Comparison of ENCODE assay signal across 23 cellular contexts in genomic region chr13:28483313-28483931, GRCh38. TPM values are rescaled to one million over a fixed set of nuclear protein-coding genes. Genes with fewer than 3 reads are reported as not detected.
A peak's percentile ranks its signal among the peaks of the same experiment; 100 is the strongest.
DNase-seq lines count a peak whose midpoint lies in the region; ATAC-seq, FAIRE-seq and TF ChIP-seq lines count a peak whose summit lies in the region.
"Had no signal": no experiment of that assay in that cellular context is flagged by ENCODE, and none has a peak within 500 bp of the region (broad histone marks: within the 10 kb centered on the region; RNA-seq: fewer than 3 reads in every experiment).

No MANE protein-coding gene starts in this region.

- H2AFZ ChIP-seq in K562 (ENCODE audit: low read depth, low read length) (peak overlapping the region; percentile 68), hepatocyte (no peak overlapping the region)
- H2AFZ ChIP-seq: PC-9 had no signal

- TF ChIP-seq EP300 in K562 (IDR thresholded peaks at IDR 0.05; ENCODE audit: low read length) = no peak

- H3K27me3 ChIP-seq in HUES64 (ENCODE audit: insufficient read depth, low read length) = no peaks in the 10 kb centered on the region
- no peaks in the 10 kb centered on the region for H3K27me3 ChIP-seq in K562 (ENCODE audit: control insufficient read depth in 2 of 2, insufficient read depth in 2 of 2, low read length in 2 of 2)
- H3K27me3 ChIP-seq in hepatocyte = no peaks in the 10 kb centered on the region
- H3K27me3 ChIP-seq: BLaER1 had no signal

- peak in 1 of 2 experiments; percentile 39; a peak in 2 of 4 replicates for TF ChIP-seq RAD21 in K562 (CRISPR knock-in tag; conservative IDR thresholded peaks at IDR 0.05 in 1 of 2, IDR thresholded peaks at IDR 0.05 in 1 of 2)

- no peak for TF ChIP-seq POLR2A in K562 (conservative IDR thresholded peaks at IDR 0.05)
- TF ChIP-seq POLR2A in lower leg skin (IDR thresholded peaks at IDR 0.05) = no peak

- H3K4me2 ChIP-seq in K562 (ENCODE audit: insufficient read depth, low read length) (no peak overlapping the region), hepatocyte (no peak overlapping the region)
- H3K4me2 ChIP-seq: BLaER1, PC-9 had no signal

- TF ChIP-seq CTCF in C4-2B (conservative IDR thresholded peaks at IDR 0.05) = peak; percentile 27
- TF ChIP-seq CTCF in K562 (IDR thresholded peaks at IDR 0.05 in 2 of 3, conservative IDR thresholded peaks at IDR 0.05 in 1 of 3; ENCODE audit: insufficient read depth in 2 of 3, low read depth in 1 of 3, low read length in 3 of 3) = peak in 1 of 3 experiments; percentile 23; a peak in 1 of 6 replicates
- TF ChIP-seq CTCF in hepatocyte (IDR thresholded peaks at IDR 0.05; ENCODE audit: poor library complexity) = peak; percentile 23
- TF ChIP-seq CTCF in lower leg skin (IDR thresholded peaks at IDR 0.05) = no peak
- TF ChIP-seq CTCF in kidney (IDR thresholded peaks at IDR 0.05; ENCODE audit: borderline replicate concordance, extremely low read depth, insufficient read depth) = no peak

- intact Hi-C loops in K562 (cut with micrococcal nuclease) (loop anchor here (10.0 kb wide), 1 partner anchor 159 kb away; no protein-coding TSS in a partner anchor), lower leg skin (cut with DNase I; ENCODE audit: low total_unique reads) (no loop called here), kidney (cut with DNase I) (no loop called here)

- CTCF ChIA-PET in K562 (lab: Yijun Ruan, JAX; ENCODE audit: low intra/inter-chr PET ratio) = no interaction called here

- H3K9me1 ChIP-seq in K562 (ENCODE audit: control insufficient read depth, insufficient read depth, low read length) = no peaks in the 10 kb centered on the region

- H3K9me3 ChIP-seq in HUES64 (ENCODE audit: insufficient read depth, low read depth, low read length) = no peaks in the 10 kb centered on the region
- H3K9me3 ChIP-seq in K562 (replicated peaks; ENCODE audit: control insufficient read depth, insufficient read depth, low read depth, low read length) = no peaks in the 10 kb centered on the region
- no peaks in the 10 kb centered on the region for H3K9me3 ChIP-seq in hepatocyte (ENCODE audit: low read depth)
- H3K9me3 ChIP-seq in kidney (ENCODE audit: control insufficient read depth in 1 of 2, low read length in 2 of 2) = no peaks in the 10 kb centered on the region
- H3K9me3 ChIP-seq: SJCRH30 had no signal

- no peaks in the 10 kb centered on the region for H3K9me2 ChIP-seq in hepatocyte (replicated peaks; ENCODE audit: insufficient read depth)

- in situ Hi-C loops in K562 (cut with MboI) = no loop called here

- H4K20me1 ChIP-seq in K562 (replicated peaks; ENCODE audit: control insufficient read depth, insufficient read depth, low read length) (no peaks in the 10 kb centered on the region), hepatocyte (ENCODE audit: insufficient read depth, poor library complexity, severe bottlenecking) (no peaks in the 10 kb centered on the region)

- H3K79me2 ChIP-seq in K562 (ENCODE audit: control insufficient read depth, insufficient read depth, low read length) (no peaks in the 10 kb centered on the region), hepatocyte (no peaks in the 10 kb centered on the region)

- no peak for FAIRE-seq in K562 (lab: Jason Lieb, UNC)
- FAIRE-seq in kidney (lab: Jason Lieb, UNC) = no peak
- FAIRE-seq: A204.1, GM12891, GM18507, H54 had no signal

- H3K4me1 ChIP-seq in HUES64 (ENCODE audit: insufficient read depth, low read length) (peaks cover 30% of the 10 kb centered on the region), K562 (replicated peaks in 1 of 2; ENCODE audit: control insufficient read depth in 2 of 2, insufficient read depth in 2 of 2, low read length in 2 of 2) (no peaks in the 10 kb centered on the region; a peak in 1 of 5 replicates), hepatocyte (ENCODE audit: insufficient read depth) (no peaks in the 10 kb centered on the region), kidney (ENCODE audit: control insufficient read depth in 1 of 2, insufficient read depth in 1 of 2, low read depth in 1 of 2, low read length in 2 of 2) (no peaks in the 10 kb centered on the region)

- 85% methylated on average over 7 of the region's 7 CpGs for WGBS in HUES64
- 8% methylated on average over 6 of the region's 7 CpGs for WGBS in K562 (ENCODE audit: insufficient coverage, low coverage, missing lambda C conversion rate)
- 67% methylated on average over 7 of the region's 7 CpGs for WGBS in hepatocyte (ENCODE audit: low lambda C conversion rate, missing lambda C conversion rate)
- 56 to 61% methylated on average over 7 of the region's 7 CpGs for WGBS in lower leg skin, 2 donors

- H3K27ac ChIP-seq in C4-2B = no peak overlapping the region
- peak overlapping the region; percentile 27; the same call in 1 of the 2 replicates for H3K27ac ChIP-seq in HUES64 (ENCODE audit: low read depth, low read length)
- H3K27ac ChIP-seq in K562 (ENCODE audit: extremely low read depth, low read depth, low read length) = no peak overlapping the region
- H3K27ac ChIP-seq in hepatocyte = no peak overlapping the region
- H3K27ac ChIP-seq in kidney (ENCODE audit: low read depth in 2 of 2, low read length in 2 of 2) = no peak overlapping the region
- H3K27ac ChIP-seq: BLaER1, PC-9, RWPE1, SJCRH30 had no signal

- ATAC-seq in K562 = no peak
- ATAC-seq: CD8-positive, alpha-beta T cell had no signal

- no TSS peak for BruUV-seq in K562 (replicated peaks; lab: Mats Ljungman, UMichigan)

- H3K4me3 ChIP-seq in HUES64 (ENCODE audit: low read length) = no peak overlapping the region
- H3K4me3 ChIP-seq in K562 = no peak overlapping the region
- H3K4me3 ChIP-seq in hepatocyte = no peak overlapping the region
- H3K4me3 ChIP-seq in lower leg skin (ENCODE audit: low read depth, poor library complexity, severe bottlenecking) = no peak overlapping the region
- H3K4me3 ChIP-seq in kidney (ENCODE audit: low read length in 2 of 2) = no peak overlapping the region
- H3K4me3 ChIP-seq: BLaER1, PC-9, SJCRH30 had no signal

- H3K9ac ChIP-seq in HUES64 (ENCODE audit: low read depth, low read length) (no peak overlapping the region), K562 (ENCODE audit: insufficient read depth in 1 of 2, low read depth in 2 of 2, low read length in 2 of 2) (no peak overlapping the region), kidney (ENCODE audit: low read length in 2 of 2) (no peak overlapping the region)
- H3K9ac ChIP-seq: BLaER1 had no signal

- H3K36me3 ChIP-seq in HUES64 (ENCODE audit: insufficient read depth, low read length) (peaks cover 7% of the 10 kb centered on the region; the same call in 1 of the 2 replicates), K562 (ENCODE audit: control insufficient read depth, insufficient read depth, low read length) (no peaks in the 10 kb centered on the region), hepatocyte (replicated peaks; ENCODE audit: insufficient read depth, low read depth) (no peaks in the 10 kb centered on the region), kidney (ENCODE audit: control insufficient read depth in 1 of 2, insufficient read depth in 2 of 2, low read length in 2 of 2) (no peaks in the 10 kb centered on the region)
- H3K36me3 ChIP-seq: SJCRH30 had no signal

- DNase-seq in K562 (ENCODE audit: extremely low read depth in 1 of 4, low spot score in 3 of 4) (no peak), hepatocyte (ENCODE audit: low spot score) (no peak), lower leg skin (ENCODE audit: low spot score in 2 of 2) (no peak), SHP77 treated with DMSO at 0.1 percent for 48 hours (lab: John Stamatoyannopoulos, UW) (no peak), kidney (no peak), NCI-H82 treated with DMSO at 0.1 percent for 48 hours (lab: John Stamatoyannopoulos, UW; ENCODE audit: unreplicated experiment) (no peak)
- DNase-seq: CD8-positive, alpha-beta T cell; MV-4-11; NCI-H1417; NCI-H187; NCI-H2107; NCI-H510A; NCI-H774; PC-9; SJCRH30 had no signal

- POLR2A ChIA-PET in K562 (lab: Yijun Ruan, JAX) = interaction anchor here (0.6 to 0.7 kb wide), 2 partner anchors 126 to 130 kb away, joined by 3 read pairs; no protein-coding TSS in a partner anchor

TF ChIP-seq in K562, 482 proteins besides CTCF, POLR2A, EP300 and RAD21:
- TF ChIP-seq PKNOX1 (IDR thresholded peaks at IDR 0.05) (peak; percentile 79), THRAP3 (IDR thresholded peaks at IDR 0.05; ENCODE audit: borderline replicate concordance) (no peak)

RNA-seq across cellular contexts. Expression of gene FLT1, which starts 11.5 kb away (rescaled TPM):
- polyA plus RNA-seq in HUES64 (2013, experiment 1 of 2) = 40.7 TPM
- polyA plus RNA-seq in HUES64 (2013, experiment 2 of 2) = 34.1 TPM
- total RNA-seq in K562 (2011; cell fraction: chromatin; rRNA removed; ENCODE audit: low replicate concordance) = 2.9 and 4.1 TPM in 2 replicates
- total RNA-seq in K562 (2011; cell fraction: nucleolus; rRNA removed) = 1.3 and 1.7 TPM in 2 replicates
- 1.5 and 3.1 TPM in 2 replicates for total RNA-seq in K562 (2011; cell fraction: nucleoplasm; rRNA removed)
- total RNA-seq in K562 (2014; rRNA removed) (0.24 and 0.27 TPM in 2 replicates), K562 (2014; rRNA removed; fragmentation: Illumina TruSeq; extraction: Trizol) (0.19 and 0.22 TPM in 2 replicates), K562 (2015; rRNA removed; fragmentation: Illumina TruSeq; extraction: Trizol) (0.04 TPM in 2 replicates), K562 (2021) (0.22 and 0.40 TPM in 2 replicates), hepatocyte (37.0 and 40.1 TPM in 2 replicates), lower leg skin (10 to 100 TPM in 2 of 4 donors, 1 to 10 TPM in 2; 5.3 to 16.3 (median 9.7) TPM), kidney (45.7 TPM)
- polyA plus RNA-seq in K562 (2011; rRNA removed) (0.77 and 2.0 TPM in 2 replicates), K562 (2014; fragmentation: Illumina TruSeq; extraction: Trizol) (0.17 and 0.22 TPM in 2 replicates), K562 (2014; fragmentation: Nextera tagmentation; extraction: Ambion mirVana) (under 1 TPM; 0.04 to 0.10 TPM), K562 (2014; rRNA removed) (0.01 TPM in 1 of 2 replicates, not detected in the other), hepatocyte (30.2 and 30.4 TPM in 2 replicates), kidney (ENCODE audit: insufficient read depth, low read depth, low replicate concordance) (17.2 TPM)
- 0.37 and 0.45 TPM in 2 replicates for polyA plus RNA-seq in K562 (2011; cell fraction: cytosol; rRNA removed)
- 0.97 and 1.0 TPM in 2 replicates for polyA plus RNA-seq in K562 (2011; cell fraction: nucleus; rRNA removed)
- 0.60 and 0.91 TPM in 2 replicates for polyA plus RNA-seq in K562 (2012)
- 2.5 and 4.0 TPM in 2 replicates for polyA minus RNA-seq in K562 (2011; rRNA and poly(A)+ RNA removed)
- polyA minus RNA-seq in K562 (2011; cell fraction: cytosol; rRNA and poly(A)+ RNA removed) = 0.55 and 1.4 TPM in 2 replicates
- polyA minus RNA-seq in K562 (2011; cell fraction: nucleus; rRNA and poly(A)+ RNA removed) = 0.56 and 0.81 TPM in 2 replicates
- total RNA-seq: PC-9 had no signal

Comparison
In these comparisons a context has a peak if more than half of its experiments do, and no peak if none do; other contexts are left out.
1. CTCF ChIP-seq: peak in C4-2B (single experiment) and hepatocyte (single experiment); none in lower leg skin (0 of 3) and kidney (single experiment).